Comparison of ENCODE assay signal across 12 cellular contexts in the genomic region with DNA sequence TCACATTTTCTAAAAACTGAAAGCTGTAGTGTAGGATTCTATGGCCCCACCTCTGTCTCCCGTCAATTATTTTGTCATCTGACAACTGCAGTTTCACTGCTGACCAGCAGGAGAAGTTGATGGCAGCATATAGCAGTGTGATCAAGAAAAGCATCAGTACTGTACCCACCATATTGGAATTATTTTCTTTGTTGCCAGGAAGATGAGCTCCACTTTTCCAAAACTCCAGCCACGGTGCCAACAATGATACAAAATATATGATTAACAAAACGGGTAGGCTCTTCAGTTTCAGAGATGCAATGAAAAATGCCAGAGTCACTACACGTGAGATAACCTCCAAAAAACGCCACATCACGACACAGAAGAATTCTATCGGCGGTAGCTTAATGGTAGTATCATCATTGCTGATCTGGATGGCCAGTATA. TPM values are rescaled to one million over a fixed set of nuclear protein-coding genes. Genes with fewer than 3 reads are reported as not detected.
DNase-seq lines count a peak whose midpoint lies in the region; ATAC-seq and TF ChIP-seq lines count a peak whose summit lies in the region.
"Had no signal": no experiment of that assay in that cellular context is flagged by ENCODE, and none has a peak within 500 bp of the region (broad histone marks: within the 10 kb centered on the region; RNA-seq: fewer than 3 reads in every experiment).

No MANE protein-coding gene starts in this region.

- 71 to 78% methylated on average over 8 of the region's 8 CpGs for WGBS in upper lobe of left lung, 2 donors

- TF ChIP-seq CTCF in 22Rv1 (IDR thresholded peaks at IDR 0.05) (peak; percentile 73), choroid plexus epithelial cell (conservative IDR thresholded peaks at IDR 0.05; ENCODE audit: low read depth, low read length) (peak; percentile 18), upper lobe of left lung (IDR thresholded peaks at IDR 0.05) (peak in 3 of 6 experiments; percentile 18 to 21 (median 19))

- H3K4me3 ChIP-seq in MG63 (no peak overlapping the region), choroid plexus epithelial cell (ENCODE audit: low read depth, low read length) (no peak overlapping the region), upper lobe of left lung (no peak overlapping the region)
- H3K4me3 ChIP-seq: tibial artery had no signal

- H3K36me3 ChIP-seq in MG63: no peaks in the 10 kb centered on the region
- no peaks in the 10 kb centered on the region for H3K36me3 ChIP-seq in upper lobe of left lung
- H3K36me3 ChIP-seq: tibial artery had no signal

- H3K4me1 ChIP-seq in upper lobe of left lung: no peaks in the 10 kb centered on the region
- H3K4me1 ChIP-seq: tibial artery had no signal

- TF ChIP-seq POLR2A in upper lobe of left lung (IDR thresholded peaks at IDR 0.05): no peak

- H3K9me3 ChIP-seq in MG63 (no peaks in the 10 kb centered on the region), upper lobe of left lung (no peaks in the 10 kb centered on the region)
- H3K9me3 ChIP-seq: tibial artery had no signal

- no peak for TF ChIP-seq EP300 in upper lobe of left lung (IDR thresholded peaks at IDR 0.05)

- no peak for ATAC-seq in upper lobe of left lung (ENCODE audit: low FRiP score in 2 of 2)
- no peak for ATAC-seq in GM18498 (IDR thresholded peaks at IDR 0.05; ENCODE audit: unreplicated experiment)

- H3K27me3 ChIP-seq in MG63: no peaks in the 10 kb centered on the region
- no peaks in the 10 kb centered on the region for H3K27me3 ChIP-seq in upper lobe of left lung
- H3K27me3 ChIP-seq: tibial artery had no signal

- peak; percentile 5 for DNase-seq in ELF-1 (ENCODE audit: low read depth, low spot score)
- peak; percentile 47 for DNase-seq in MG63
- no peak for DNase-seq in choroid plexus epithelial cell (ENCODE audit: low read depth)
- no peak for DNase-seq in globus pallidus (ENCODE audit: low spot score)
- DNase-seq in upper lobe of left lung: no peak
- no peak for DNase-seq in kidney glomerular epithelial cell (lab: John Stamatoyannopoulos, UW)
- DNase-seq: activated naive CD4-positive, alpha-beta T cell treated with anti-CD3 and anti-CD28 coated beads, Interleukin-2, amount 50 U/mL, for 16 hours; EL; tibial artery had no signal

- H3K27ac ChIP-seq in 22Rv1 (no peak overlapping the region), upper lobe of left lung (no peak overlapping the region)
- H3K27ac ChIP-seq: epithelial cell of prostate, tibial artery had no signal

RNA-seq across cellular contexts. Expression of a gene that starts 41.3 kb away (rescaled TPM):
- not detected in 2 replicates for total RNA-seq in MG63 (2014; rRNA removed; shearing (Covaris generic); ENCODE audit: low replicate concordance)
- total RNA-seq in upper lobe of left lung: not detected

Comparison
In these comparisons a context has a peak if more than half of its experiments do, and no peak if none do; other contexts are left out.
1. DNase-seq: peak in ELF-1 (single experiment) and MG63 (single experiment); none in choroid plexus epithelial cell (single experiment), globus pallidus (single experiment), upper lobe of left lung (0 of 2) and kidney glomerular epithelial cell (single experiment).